8 cellular contexts compared by ENCODE assay signal in genomic region chr1:227542153-227543120, GRCh38. TPM values are rescaled to one million over a fixed set of nuclear protein-coding genes. Genes with fewer than 3 reads are reported as not detected.
DNase-seq lines count a peak whose midpoint lies in the region; ATAC-seq and TF ChIP-seq lines count a peak whose summit lies in the region.

No MANE protein-coding gene starts in this region.

- peak overlapping the region; percentile 67 for H2BK120ac ChIP-seq in mesenchymal stem cell (ENCODE audit: low read depth, low read length)

- H3K9me3 ChIP-seq in mesenchymal stem cell (ENCODE audit: control insufficient read depth, low read length) = no peaks in the 10 kb centered on the region

- H2AK5ac ChIP-seq in mesenchymal stem cell (ENCODE audit: low read length, severe bottlenecking) = no peak overlapping the region

- peak overlapping the region; percentile 70 to 82 for H3K4ac ChIP-seq in mesenchymal stem cell (ENCODE audit: low read depth in 1 of 2, low read length in 2 of 2)

- H3K4me1 Mint-ChIP-seq in effector memory CD8-positive, alpha-beta T cell (ENCODE audit: low read depth in 2 of 2) = peaks cover 0 to 6% of the 10 kb centered on the region in 2 donors

- peaks cover 14% of the 10 kb centered on the region for H3K4me1 ChIP-seq in mesenchymal stem cell (ENCODE audit: control insufficient read depth, insufficient read depth, low read depth, low read length)

- POLR2A ChIA-PET in AG04449 (lab: Yijun Ruan, JAX) = interaction anchor here (0.8 kb wide), 1 partner anchor 22 kb away, joined by 3 read pairs; no protein-coding TSS in a partner anchor

- H2BK15ac ChIP-seq in mesenchymal stem cell (ENCODE audit: low read depth, poor library complexity, severe bottlenecking) = peak overlapping the region; percentile 74

- CTCF ChIA-PET in AG04449 (lab: Yijun Ruan, JAX) = interaction anchor here (0.6 to 2.1 kb wide), 34 partner anchors 9 to 1217 kb away, joined by 3 to 20 read pairs (median 4); partner anchors contain the start of genes WNT9A and ZNF678

- 9% methylated on average over 54 of the region's 84 CpGs for WGBS in mesenchymal stem cell

- DNase-seq in AG04449 (ENCODE audit: low read depth, low spot score) = peak; percentile 7
- DNase-seq in NCI-H510A treated with DMSO at 0.1 percent for 48 hours (lab: John Stamatoyannopoulos, UW) = peak; percentile 83
- DNase-seq in activated CD8-positive, alpha-beta memory T cell treated with anti-CD3 and anti-CD28 coated beads for 1 hour (ENCODE audit: extremely low read depth in 1 of 2, low read depth in 1 of 2) = peak; percentile 59 to 87
- DNase-seq in effector memory CD8-positive, alpha-beta T cell = peak; percentile 84 to 87 (median 85)
- DNase-seq in mesenchymal stem cell = peak; percentile 84
- DNase-seq in stimulated activated CD4-positive, alpha-beta T cell treated with anti-CD3 and anti-CD28 coated beads, TNF-alpha, amount 100 ng/mL, for 48 hours (ENCODE audit: low read depth in 3 of 3) = peak; percentile 80 to 83 (median 80)

- H3K79me1 ChIP-seq in mesenchymal stem cell (replicated peaks; ENCODE audit: low read length, poor library complexity, severe bottlenecking) = peaks cover 10% of the 10 kb centered on the region

- ATAC-seq in GM18870 (IDR thresholded peaks at IDR 0.05; ENCODE audit: unreplicated experiment) (peak; percentile 73), HG03108 (IDR thresholded peaks at IDR 0.05; ENCODE audit: unreplicated experiment) (peak; percentile 98)
- peak; percentile 97 for ATAC-seq in effector memory CD8-positive, alpha-beta T cell (replicated peaks)

- H3K27me3 Mint-ChIP-seq in effector memory CD8-positive, alpha-beta T cell = no peaks in the 10 kb centered on the region

- H3K4me2 ChIP-seq in mesenchymal stem cell (ENCODE audit: low read length, poor library complexity, severe bottlenecking) = peak overlapping the region; percentile 91

- no peaks in the 10 kb centered on the region for H3K9me3 Mint-ChIP-seq in effector memory CD8-positive, alpha-beta T cell

- H3K9ac ChIP-seq in mesenchymal stem cell (ENCODE audit: low read length) = peak overlapping the region; percentile 73

- H2BK12ac ChIP-seq in mesenchymal stem cell (ENCODE audit: low read length in 2 of 2) = peak overlapping the region in 1 of 2 experiments; percentile 80

- peak; percentile 86 for TF ChIP-seq CTCF in AG04449 (IDR thresholded peaks at IDR 0.05; ENCODE audit: insufficient read depth, low read length, missing control alignments)

- H3K18ac ChIP-seq in mesenchymal stem cell (ENCODE audit: low read depth in 1 of 2, low read length in 2 of 2) = peak overlapping the region; percentile 83 to 95

- H2AFZ ChIP-seq in mesenchymal stem cell (ENCODE audit: low read depth, low read length) = peak overlapping the region; percentile 97

- H3K27me3 ChIP-seq in mesenchymal stem cell (ENCODE audit: control insufficient read depth in 1 of 2, insufficient read depth in 1 of 2, low read length in 2 of 2) = no peaks in the 10 kb centered on the region

- H3K36me3 ChIP-seq in mesenchymal stem cell (ENCODE audit: control insufficient read depth in 1 of 2, insufficient read depth in 2 of 2, low read depth in 1 of 2, low read length in 2 of 2) = peaks cover 0 to 5% of the 10 kb centered on the region in 2 experiments

- H2BK5ac ChIP-seq in mesenchymal stem cell (ENCODE audit: low read depth, low read length, poor library complexity, severe bottlenecking) = no peak overlapping the region

- H3K36me3 Mint-ChIP-seq in effector memory CD8-positive, alpha-beta T cell (ENCODE audit: insufficient read depth) = peaks cover 6% of the 10 kb centered on the region

- peak overlapping the region; percentile 52 to 74 for H3K4me3 Mint-ChIP-seq in effector memory CD8-positive, alpha-beta T cell

- H3K14ac ChIP-seq in mesenchymal stem cell (ENCODE audit: low read length in 2 of 2) = peak overlapping the region in 1 of 2 experiments; percentile 93

- H3K23ac ChIP-seq in mesenchymal stem cell (ENCODE audit: low read length in 2 of 2) = no peak overlapping the region

- H3K27ac ChIP-seq in mesenchymal stem cell (ENCODE audit: low read length, poor library complexity, severe bottlenecking) = no peak overlapping the region

- H3K27ac Mint-ChIP-seq in effector memory CD8-positive, alpha-beta T cell = peak overlapping the region in 1 of 2 donors; percentile 76

- H4K8ac ChIP-seq in mesenchymal stem cell (ENCODE audit: low read length) = peak overlapping the region; percentile 99

- H4K91ac ChIP-seq in mesenchymal stem cell (ENCODE audit: low read length) = peak overlapping the region; percentile 87

- peak overlapping the region; percentile 71 for H3K4me3 ChIP-seq in AG04449 (ENCODE audit: low read depth, low read length)
- peak overlapping the region; percentile 79 to 87 for H3K4me3 ChIP-seq in mesenchymal stem cell (ENCODE audit: insufficient read depth in 1 of 2, low read depth in 1 of 2, low read length in 2 of 2)

RNA-seq across cellular contexts. Expression of gene ZNF678, which starts 20.9 kb away (rescaled TPM):
- polyA plus RNA-seq in mesenchymal stem cell (2013, experiment 1 of 2) = 3.0 TPM
- polyA plus RNA-seq in mesenchymal stem cell (2013, experiment 2 of 2) = 3.0 TPM

Comparison
In these comparisons a context has a peak if more than half of its experiments do, and no peak if none do; other contexts are left out.
1. DNase-seq: peak in every context shown above with its lines; median percentile 85 in effector memory CD8-positive, alpha-beta T cell; 84 in mesenchymal stem cell; 83 in NCI-H510A treated with DMSO at 0.1 percent for 48 hours; 80 in stimulated activated CD4-positive, alpha-beta T cell treated with anti-CD3 and anti-CD28 coated beads, TNF-alpha, amount 100 ng/mL, for 48 hours; 73 in activated CD8-positive, alpha-beta memory T cell treated with anti-CD3 and anti-CD28 coated beads for 1 hour; 7 in AG04449.